In genomic region chr9:2024888-2025781, GRCh38 we compare ENCODE assay signal across 10 cellular contexts. TPM values are rescaled to one million over a fixed set of nuclear protein-coding genes. Genes with fewer than 3 reads are reported as not detected.
A peak's percentile ranks its signal among the peaks of the same experiment; 100 is the strongest.
DNase-seq lines count a peak whose midpoint lies in the region; ATAC-seq and TF ChIP-seq lines count a peak whose summit lies in the region.
"Had no signal": no experiment of that assay in that cellular context is flagged by ENCODE, and none has a peak within 500 bp of the region (broad histone marks: within the 10 kb centered on the region; RNA-seq: fewer than 3 reads in every experiment).

No MANE protein-coding gene starts in this region.

- in situ Hi-C loops in transverse colon (cut with MboI; ENCODE audit: low pct_ligation_motif_present in 1 of 4, low pct_unique_long_range_greater_than_20kb in 1 of 4, low sequenced_read_pairs in 3 of 4): no loop called here

- H3K4me1 ChIP-seq in liver (ENCODE audit: control insufficient read depth in 4 of 4, insufficient read depth in 4 of 4, low read length in 3 of 4): peaks cover 2 to 52% (median 9%) of the 10 kb centered on the region in 4 donors
- peaks cover 23 to 92% (median 39%) of the 10 kb centered on the region in 4 donors for H3K4me1 ChIP-seq in transverse colon

- no peaks in the 10 kb centered on the region for H3K9me3 Mint-ChIP-seq in activated T-cell treated with anti-CD3 and anti-CD28 coated beads, Interleukin-2, amount 50 U/mL, for 24 hours
- H3K9me3 Mint-ChIP-seq in activated naive CD8-positive, alpha-beta T cell treated with anti-CD3 and anti-CD28 coated beads, Interleukin-2, amount 50 U/mL, for 24 hours: no peaks in the 10 kb centered on the region

- TF ChIP-seq POLR2A in transverse colon (IDR thresholded peaks at IDR 0.05): no peak

- DNase-seq in activated T-cell treated with anti-CD3 and anti-CD28 coated beads, Interleukin-2, amount 50 U/mL, for 24 hours: no peak
- no peak for DNase-seq in activated T-cell treated with anti-CD3 and anti-CD28 coated beads, Interleukin-2, amount 50 U/mL, for 48 hours
- DNase-seq in activated naive CD8-positive, alpha-beta T cell treated with anti-CD3 and anti-CD28 coated beads, Interleukin-2, amount 50 U/mL, for 24 hours: no peak
- DNase-seq in transverse colon: no peak
- no peak for DNase-seq in NCI-H2171 treated with DMSO at 0.1 percent for 48 hours (lab: John Stamatoyannopoulos, UW)
- DNase-seq in GOT3 (lab: John Stamatoyannopoulos, UW): no peak
- DNase-seq: left colon, NCI-H2029 had no signal

- peak overlapping the region; percentile 82 for H3K27ac Mint-ChIP-seq in activated T-cell treated with anti-CD3 and anti-CD28 coated beads, Interleukin-2, amount 50 U/mL, for 24 hours
- peak overlapping the region; percentile 65 for H3K27ac Mint-ChIP-seq in activated naive CD8-positive, alpha-beta T cell treated with anti-CD3 and anti-CD28 coated beads, Interleukin-2, amount 50 U/mL, for 24 hours

- no peak for TF ChIP-seq EP300 in transverse colon (IDR thresholded peaks at IDR 0.05; ENCODE audit: low read depth)

- intact Hi-C loops in transverse colon (cut with DNase I; ENCODE audit: low total_unique reads): no loop called here

- 72% methylated on average over 5 of the region's 5 CpGs for WGBS in liver
- WGBS in transverse colon (ENCODE audit: low coverage in 1 of 2), 2 donors: 54 to 65% methylated on average over 3 to 5 of the region's 5 CpGs

- H3K36me3 ChIP-seq in liver (ENCODE audit: control insufficient read depth in 4 of 4, insufficient read depth in 3 of 4, low read depth in 1 of 4, low read length in 3 of 4): peaks cover 0 to 4% (median 3%) of the 10 kb centered on the region in 4 donors
- no peaks in the 10 kb centered on the region for H3K36me3 ChIP-seq in transverse colon

- H3K4me3 ChIP-seq in liver (ENCODE audit: low read depth in 1 of 3, low read length in 3 of 3): no peak overlapping the region
- no peak overlapping the region for H3K4me3 ChIP-seq in transverse colon

- H3K9me3 ChIP-seq in liver (ENCODE audit: control insufficient read depth in 4 of 4, low read length in 3 of 4) (no peaks in the 10 kb centered on the region), transverse colon (no peaks in the 10 kb centered on the region)

- H3K27me3 ChIP-seq in liver (ENCODE audit: control insufficient read depth in 4 of 4, insufficient read depth in 4 of 4, low read length in 3 of 4) (no peaks in the 10 kb centered on the region), transverse colon (no peaks in the 10 kb centered on the region)

- H3K9ac ChIP-seq in liver (ENCODE audit: low read depth in 1 of 2, low read length in 2 of 2): no peak overlapping the region

- H3K4me1 Mint-ChIP-seq in activated T-cell treated with anti-CD3 and anti-CD28 coated beads, Interleukin-2, amount 50 U/mL, for 24 hours (ENCODE audit: low read depth): peaks cover 95% of the 10 kb centered on the region
- H3K4me1 Mint-ChIP-seq in activated naive CD8-positive, alpha-beta T cell treated with anti-CD3 and anti-CD28 coated beads, Interleukin-2, amount 50 U/mL, for 24 hours: peaks cover 90% of the 10 kb centered on the region

- H3K36me3 Mint-ChIP-seq in activated T-cell treated with anti-CD3 and anti-CD28 coated beads, Interleukin-2, amount 50 U/mL, for 24 hours (ENCODE audit: low read depth): peaks cover 42% of the 10 kb centered on the region
- H3K36me3 Mint-ChIP-seq in activated naive CD8-positive, alpha-beta T cell treated with anti-CD3 and anti-CD28 coated beads, Interleukin-2, amount 50 U/mL, for 24 hours (ENCODE audit: low read depth): peaks cover 12% of the 10 kb centered on the region

- no peak overlapping the region for H3K27ac ChIP-seq in liver (ENCODE audit: low read depth in 1 of 2, low read length in 2 of 2)
- peak overlapping the region; percentile 12 to 57 (median 34) for H3K27ac ChIP-seq in transverse colon

- ATAC-seq in activated naive CD8-positive, alpha-beta T cell treated with anti-CD3 and anti-CD28 coated beads, Interleukin-2, amount 50 U/mL, for 24 hours: no peak
- ATAC-seq in GM18502 (IDR thresholded peaks at IDR 0.05; ENCODE audit: poor library complexity, unreplicated experiment): no peak
- ATAC-seq: left colon had no signal

- H3K27me3 Mint-ChIP-seq in activated T-cell treated with anti-CD3 and anti-CD28 coated beads, Interleukin-2, amount 50 U/mL, for 24 hours: no peaks in the 10 kb centered on the region
- no peaks in the 10 kb centered on the region for H3K27me3 Mint-ChIP-seq in activated naive CD8-positive, alpha-beta T cell treated with anti-CD3 and anti-CD28 coated beads, Interleukin-2, amount 50 U/mL, for 24 hours

- peak overlapping the region; percentile 8 for H3K4me3 Mint-ChIP-seq in activated T-cell treated with anti-CD3 and anti-CD28 coated beads, Interleukin-2, amount 50 U/mL, for 24 hours
- H3K4me3 Mint-ChIP-seq in activated naive CD8-positive, alpha-beta T cell treated with anti-CD3 and anti-CD28 coated beads, Interleukin-2, amount 50 U/mL, for 24 hours: no peak overlapping the region

- TF ChIP-seq RAD21 in liver (IDR thresholded peaks at IDR 0.05): no peak

- no peak for TF ChIP-seq CTCF in liver (IDR thresholded peaks at IDR 0.05; ENCODE audit: low read depth, low read length, missing input control)
- TF ChIP-seq CTCF in transverse colon (IDR thresholded peaks at IDR 0.05): no peak

TF ChIP-seq in liver, 16 proteins besides CTCF, POLR2A, EP300 and RAD21:
- peak; percentile 55 to 61 for TF ChIP-seq HNF4A (conservative IDR thresholded peaks at IDR 0.05)
- TF ChIP-seq, protein P1, sequence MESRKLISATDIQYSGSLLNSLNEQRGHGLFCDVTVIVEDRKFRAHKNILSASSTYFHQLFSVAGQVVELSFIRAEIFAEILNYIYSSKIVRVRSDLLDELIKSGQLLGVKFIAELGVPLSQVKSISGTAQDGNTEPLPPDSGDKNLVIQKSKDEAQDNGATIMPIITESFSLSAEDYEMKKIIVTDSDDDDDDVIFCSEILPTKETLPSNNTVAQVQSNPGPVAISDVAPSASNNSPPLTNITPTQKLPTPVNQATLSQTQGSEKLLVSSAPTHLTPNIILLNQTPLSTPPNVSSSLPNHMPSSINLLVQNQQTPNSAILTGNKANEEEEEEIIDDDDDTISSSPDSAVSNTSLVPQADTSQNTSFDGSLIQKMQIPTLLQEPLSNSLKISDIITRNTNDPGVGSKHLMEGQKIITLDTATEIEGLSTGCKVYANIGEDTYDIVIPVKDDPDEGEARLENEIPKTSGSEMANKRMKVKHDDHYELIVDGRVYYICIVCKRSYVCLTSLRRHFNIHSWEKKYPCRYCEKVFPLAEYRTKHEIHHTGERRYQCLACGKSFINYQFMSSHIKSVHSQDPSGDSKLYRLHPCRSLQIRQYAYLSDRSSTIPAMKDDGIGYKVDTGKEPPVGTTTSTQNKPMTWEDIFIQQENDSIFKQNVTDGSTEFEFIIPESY (IDR thresholded peaks at IDR 0.05): no peak

RNA-seq across cellular contexts. Expression of gene SMARCA2, which starts 10.0 kb away (rescaled TPM):
- 10 to 100 TPM; 49.4 to 67.0 TPM for total RNA-seq in liver
- 10 to 100 TPM; 18.8 to 32.8 TPM for polyA plus RNA-seq in liver
- total RNA-seq in transverse colon: 100 to 1,000 TPM in 1 of 4 donors, 10 to 100 TPM in 3; 74.8 to 110 (median 92.4) TPM

Comparison
In these comparisons a context has a peak if more than half of its experiments do, and no peak if none do; other contexts are left out.
1. H3K27ac ChIP-seq: peak in transverse colon (4 of 4); none in liver (0 of 2).